9 cellular contexts compared by ENCODE assay signal in genomic region chr4:81504685-81505598, GRCh38. TPM values are rescaled to one million over a fixed set of nuclear protein-coding genes. Genes with fewer than 3 reads are reported as not detected.
A peak's percentile ranks its signal among the peaks of the same experiment; 100 is the strongest.
DNase-seq lines count a peak whose midpoint lies in the region; ATAC-seq lines count a peak whose summit lies in the region.
"Had no signal": no experiment of that assay in that cellular context is flagged by ENCODE, and none has a peak within 500 bp of the region (broad histone marks: within the 10 kb centered on the region; RNA-seq: fewer than 3 reads in every experiment).

No MANE protein-coding gene starts in this region.

- H3K27ac Mint-ChIP-seq in activated naive CD4-positive, alpha-beta T cell treated with anti-CD3 and anti-CD28 coated beads, Interleukin-2, amount 10 ng/mL, durations not matched to agents 7 days and 5 days = peak overlapping the region; percentile 70
- peak overlapping the region; percentile 30 for H3K27ac Mint-ChIP-seq in stimulated activated effector memory CD8-positive, alpha-beta T cell treated with anti-CD3 and anti-CD28 coated beads, Interleukin-12 subunit alpha, Interleukin-12 subunit beta, amount 100 ng/mL, for 72 hours

- in situ Hi-C loops in SK-MEL-5 (cut with HindIII; ENCODE audit: low pct_unique_long_range_greater_than_20kb, low sequenced_read_pairs) = no loop called here

- H3K4me1 Mint-ChIP-seq in activated naive CD4-positive, alpha-beta T cell treated with anti-CD3 and anti-CD28 coated beads, Interleukin-2, amount 10 ng/mL, durations not matched to agents 7 days and 5 days = peaks cover 22% of the 10 kb centered on the region
- peaks cover 50% of the 10 kb centered on the region for H3K4me1 Mint-ChIP-seq in stimulated activated effector memory CD8-positive, alpha-beta T cell treated with anti-CD3 and anti-CD28 coated beads, Interleukin-12 subunit alpha, Interleukin-12 subunit beta, amount 100 ng/mL, for 72 hours

- H3K27me3 Mint-ChIP-seq in activated naive CD4-positive, alpha-beta T cell treated with anti-CD3 and anti-CD28 coated beads, Interleukin-2, amount 10 ng/mL, durations not matched to agents 7 days and 5 days = peaks cover 8% of the 10 kb centered on the region

- peak; percentile 56 for ATAC-seq in GM21717 (IDR thresholded peaks at IDR 0.05; ENCODE audit: unreplicated experiment)
- ATAC-seq in stimulated activated effector memory CD8-positive, alpha-beta T cell treated with anti-CD3 and anti-CD28 coated beads, Interleukin-12 subunit alpha, Interleukin-12 subunit beta, amount 100 ng/mL, for 72 hours = peak; percentile 79

- H3K9me3 Mint-ChIP-seq in activated naive CD4-positive, alpha-beta T cell treated with anti-CD3 and anti-CD28 coated beads, Interleukin-2, amount 10 ng/mL, durations not matched to agents 7 days and 5 days = no peaks in the 10 kb centered on the region
- H3K9me3 Mint-ChIP-seq in stimulated activated effector memory CD8-positive, alpha-beta T cell treated with anti-CD3 and anti-CD28 coated beads, Interleukin-12 subunit alpha, Interleukin-12 subunit beta, amount 100 ng/mL, for 72 hours = no peaks in the 10 kb centered on the region

- DNase-seq in AML-193 (lab: John Stamatoyannopoulos, UW) (peak; percentile 26 to 35), SK-MEL-5 (ENCODE audit: low read depth, low spot score) (peak; percentile 4), medulla oblongata (ENCODE audit: extremely low spot score) (peak; percentile 82), SIG-M5 (lab: John Stamatoyannopoulos, UW) (no peak), OCI-M2 (lab: John Stamatoyannopoulos, UW; ENCODE audit: unreplicated experiment) (no peak)
- peak; percentile 75 for DNase-seq in activated naive CD4-positive, alpha-beta T cell treated with anti-CD3 and anti-CD28 coated beads, Interleukin-2, amount 10 ng/mL, durations not matched to agents 7 days and 5 days
- peak in 1 of 2 donors; percentile 59 for DNase-seq in stimulated activated effector memory CD8-positive, alpha-beta T cell treated with anti-CD3 and anti-CD28 coated beads, Interleukin-12 subunit alpha, Interleukin-12 subunit beta, amount 100 ng/mL, for 72 hours (ENCODE audit: low spot score in 2 of 2)

- H3K36me3 Mint-ChIP-seq in activated naive CD4-positive, alpha-beta T cell treated with anti-CD3 and anti-CD28 coated beads, Interleukin-2, amount 10 ng/mL, durations not matched to agents 7 days and 5 days = no peaks in the 10 kb centered on the region
- no peaks in the 10 kb centered on the region for H3K36me3 Mint-ChIP-seq in stimulated activated effector memory CD8-positive, alpha-beta T cell treated with anti-CD3 and anti-CD28 coated beads, Interleukin-12 subunit alpha, Interleukin-12 subunit beta, amount 100 ng/mL, for 72 hours

- CTCF ChIA-PET in activated naive CD4-positive, alpha-beta T cell treated with anti-CD3 and anti-CD28 coated beads, Interleukin-2, amount 10 ng/mL, durations not matched to agents 7 days and 5 days (lab: Charles Lee) = interaction anchor here (0.7 to 1.2 kb wide), 2 partner anchors 14 to 17 kb away, joined by 3 to 4 read pairs; no protein-coding TSS in a partner anchor

- peak overlapping the region; percentile 33 for H3K4me3 Mint-ChIP-seq in activated naive CD4-positive, alpha-beta T cell treated with anti-CD3 and anti-CD28 coated beads, Interleukin-2, amount 10 ng/mL, durations not matched to agents 7 days and 5 days
- H3K4me3 Mint-ChIP-seq in stimulated activated effector memory CD8-positive, alpha-beta T cell treated with anti-CD3 and anti-CD28 coated beads, Interleukin-12 subunit alpha, Interleukin-12 subunit beta, amount 100 ng/mL, for 72 hours = peak overlapping the region; percentile 21

RNA-seq across cellular contexts. Expression of gene RASGEF1B, which starts 33.2 kb away (rescaled TPM):
- total RNA-seq in SK-MEL-5 (2014; rRNA removed; shearing (Covaris generic)) = 0.16 TPM in 1 of 2 replicates, not detected in the other
- 0.05 TPM in 1 of 2 replicates, not detected in the other for polyA plus RNA-seq in SK-MEL-5 (2015; cell fraction: cytosol; rRNA removed)
- not detected in 2 replicates for polyA plus RNA-seq in SK-MEL-5 (2015; cell fraction: nucleus; rRNA removed)
- polyA plus RNA-seq: BJ had no signal

Comparison
In these comparisons a context has a peak if more than half of its experiments do, and no peak if none do; other contexts are left out.
1. DNase-seq: peak in AML-193 (2 of 2), SK-MEL-5 (single experiment), activated naive CD4-positive, alpha-beta T cell treated with anti-CD3 and anti-CD28 coated beads, Interleukin-2, amount 10 ng/mL, durations not matched to agents 7 days and 5 days (single experiment) and medulla oblongata (single experiment); none in SIG-M5 (single experiment) and OCI-M2 (single experiment).